16 cellular contexts compared by ENCODE assay signal in genomic region chr3:46091971-46092703, GRCh38.
DNase-seq lines count a peak whose midpoint lies in the region; ATAC-seq and TF ChIP-seq lines count a peak whose summit lies in the region.
"Had no signal": no experiment of that assay in that cellular context is flagged by ENCODE, and none has a peak within 500 bp of the region (broad histone marks: within the 10 kb centered on the region; RNA-seq: fewer than 3 reads in every experiment).

No MANE protein-coding gene starts in this region.

- H3K9ac ChIP-seq in MM.1S (ENCODE audit: low read length): peak overlapping the region; percentile 52
- no peak overlapping the region for H3K9ac ChIP-seq in PC-3 (ENCODE audit: low read length)

- POLR2A ChIA-PET in PC-3 (lab: Charles Lee; ENCODE audit: unreplicated experiment): no interaction called here

- H3K4me1 ChIP-seq in MM.1S (ENCODE audit: low read length) (peaks cover 74% of the 10 kb centered on the region), PC-3 (ENCODE audit: insufficient read depth, low read length) (peaks cover 21% of the 10 kb centered on the region)

- CTCF ChIA-PET in PC-3 (lab: Charles Lee): no interaction called here

- H3K27me3 ChIP-seq in MM.1S (replicated peaks; ENCODE audit: insufficient read depth, low read length) (no peaks in the 10 kb centered on the region), PC-3 (ENCODE audit: low read length) (no peaks in the 10 kb centered on the region)
- H3K27me3 ChIP-seq: MG63, upper lobe of right lung had no signal

- H3F3A ChIP-seq in MM.1S (ENCODE audit: insufficient read depth, low read length) (peaks cover 31% of the 10 kb centered on the region), PC-3 (ENCODE audit: low read length, unreplicated experiment) (no peaks in the 10 kb centered on the region)

- H4K20me1 ChIP-seq in MM.1S (ENCODE audit: insufficient read depth, low read length) (no peaks in the 10 kb centered on the region), PC-3 (ENCODE audit: low read length) (no peaks in the 10 kb centered on the region)

- ATAC-seq in GM19043 (IDR thresholded peaks at IDR 0.05; ENCODE audit: low read depth, unreplicated experiment) (peak; percentile 11), PC-3 (no peak)
- ATAC-seq: SK-N-SH treated with all-trans-retinoic acid at 6 μM for 48 hours, upper lobe of right lung had no signal

- intact Hi-C loops in PC-3 (cut with micrococcal nuclease): no loop called here

- peak overlapping the region; percentile 89 for H3K27ac ChIP-seq in MM.1S (ENCODE audit: low read length)
- no peak overlapping the region for H3K27ac ChIP-seq in PC-3 (ENCODE audit: low read length)
- H3K27ac ChIP-seq: left ventricle myocardium inferior had no signal

- no TSS peak for BruUV-seq in PC-3 (replicated peaks; lab: Mats Ljungman, UMichigan)

- no peaks in the 10 kb centered on the region for H3K36me3 ChIP-seq in MM.1S (replicated peaks; ENCODE audit: insufficient read depth, low read length)
- no peaks in the 10 kb centered on the region for H3K36me3 ChIP-seq in PC-3 (ENCODE audit: low read depth, low read length)
- H3K36me3 ChIP-seq: left ventricle myocardium inferior, MG63, upper lobe of right lung had no signal

- peak overlapping the region; percentile 44 for H3K4me2 ChIP-seq in MM.1S (ENCODE audit: low read depth, low read length)
- no peak overlapping the region for H3K4me2 ChIP-seq in PC-3 (ENCODE audit: low read length)

- H3K9me2 ChIP-seq in MM.1S (replicated peaks; ENCODE audit: insufficient read depth, low read length) (no peaks in the 10 kb centered on the region), PC-3 (replicated peaks; ENCODE audit: low read length) (no peaks in the 10 kb centered on the region)

- H2AFZ ChIP-seq in MM.1S (ENCODE audit: low read length) (no peak overlapping the region), PC-3 (ENCODE audit: low read length) (no peak overlapping the region)

- DNase-seq in NCI-H2107 treated with DMSO at 0.1 percent for 48 hours (lab: John Stamatoyannopoulos, UW; ENCODE audit: unreplicated experiment): peak; percentile 57
- DNase-seq in NCI-H2107 (lab: John Stamatoyannopoulos, UW): no peak
- no peak for DNase-seq in MM.1S
- peak; percentile 64 for DNase-seq in kidney tubule cell (ENCODE audit: low spot score)
- no peak for DNase-seq in RPMI8226
- no peak for DNase-seq in PC-3
- no peak for DNase-seq in T-helper 9 cell
- DNase-seq: 8988T; foreskin fibroblast; left ventricle myocardium inferior; MG63; posterior cingulate gyrus; stimulated activated naive CD4-positive, alpha-beta T cell; upper lobe of right lung had no signal

- no peak for TF ChIP-seq CTCF in MM.1S (IDR thresholded peaks at IDR 0.05; ENCODE audit: low read length)
- no peak for TF ChIP-seq CTCF in PC-3 (conservative IDR thresholded peaks at IDR 0.05; ENCODE audit: low read depth, low read length)

- no peaks in the 10 kb centered on the region for H3K9me3 ChIP-seq in MM.1S (replicated peaks; ENCODE audit: insufficient read depth, low read length)
- no peaks in the 10 kb centered on the region for H3K9me3 ChIP-seq in PC-3 (ENCODE audit: low read length)
- H3K9me3 ChIP-seq: left ventricle myocardium inferior, MG63, upper lobe of right lung had no signal

- H3K4me3 ChIP-seq in MM.1S (ENCODE audit: low read length): no peak overlapping the region
- H3K4me3 ChIP-seq in PC-3 (ENCODE audit: low read length): no peak overlapping the region
- H3K4me3 ChIP-seq: left ventricle myocardium inferior, MG63, upper lobe of right lung had no signal

- H3K79me2 ChIP-seq in MM.1S (ENCODE audit: low read length) (no peaks in the 10 kb centered on the region), PC-3 (ENCODE audit: low read length) (no peaks in the 10 kb centered on the region)

Comparison
In these comparisons a context has a peak if more than half of its experiments do, and no peak if none do; other contexts are left out.
1. DNase-seq: peak in NCI-H2107 treated with DMSO at 0.1 percent for 48 hours (single experiment) and kidney tubule cell (single experiment); none in NCI-H2107 (single experiment), MM.1S (single experiment), RPMI8226 (single experiment), PC-3 (single experiment) and T-helper 9 cell (single experiment).